Comparison of ENCODE assay signal across 8 cellular contexts in genomic region chr20:56391596-56392281, GRCh38. TPM values are rescaled to one million over a fixed set of nuclear protein-coding genes. Genes with fewer than 3 reads are reported as not detected.
DNase-seq lines count a peak whose midpoint lies in the region; ATAC-seq and TF ChIP-seq lines count a peak whose summit lies in the region.

Gene AURKA (minus strand): TSS chr20:56392215. CDS start chr20:56388197, 4,018 bp downstream.

- TF ChIP-seq CTCF in tibial nerve (IDR thresholded peaks at IDR 0.05) = no peak

- H3K9me3 ChIP-seq in tibial nerve = no peaks in the 10 kb centered on the region

- TF ChIP-seq POLR2A in tibial nerve (IDR thresholded peaks at IDR 0.05) = no peak

- WGBS in tibial nerve, 2 donors = 1 to 2% methylated on average over 36 to 37 of the region's 37 CpGs

- H3K4me1 ChIP-seq in tibial nerve = peaks cover 0 to 31% (median 20%) of the 10 kb centered on the region in 4 donors

- H3K4me3 ChIP-seq in tibial nerve = peak within 1 kb of the TSS; percentile 64 to 73 (median 68)

- no peak for TF ChIP-seq EP300 in tibial nerve (IDR thresholded peaks at IDR 0.05)

- DNase-seq in EH (ENCODE audit: low read depth) = peak; percentile 12
- DNase-seq in HPDE6-E6E7 (ENCODE audit: extremely low spot score) = peak; percentile 33
- DNase-seq in astrocyte of the hippocampus (ENCODE audit: low read depth, low spot score) = peak; percentile 20
- DNase-seq in kidney tubule cell (ENCODE audit: low spot score) = peak; percentile 10
- peak in 1 of 2 donors; percentile 16 for DNase-seq in tibial nerve (ENCODE audit: low spot score in 2 of 2)
- DNase-seq in NCI-H1436 treated with DMSO at 0.1 percent for 48 hours (lab: John Stamatoyannopoulos, UW) = no peak
- no peak for DNase-seq in inferior parietal cortex (ENCODE audit: extremely low spot score)

- ATAC-seq in GM19468 (IDR thresholded peaks at IDR 0.05; ENCODE audit: extremely low read depth, unreplicated experiment) = peak; percentile 1

- no peaks in the 10 kb centered on the region for H3K27me3 ChIP-seq in tibial nerve

- peak within 1 kb of the TSS; percentile 49 to 90 (median 81) for H3K27ac ChIP-seq in tibial nerve

- peaks cover 0 to 17% (median 10%) of the 10 kb centered on the region in 3 donors for H3K36me3 ChIP-seq in tibial nerve

RNA-seq across cellular contexts. Expression of gene AURKA, which starts in this region (rescaled TPM):
- total RNA-seq in tibial nerve = 1 to 10 TPM in 3 of 4 donors, under 1 TPM in 1; 0.42 to 4.3 (median 1.7) TPM

Comparison
In these comparisons a context has a peak if more than half of its experiments do, and no peak if none do; other contexts are left out.
1. DNase-seq: peak in EH (single experiment), HPDE6-E6E7 (single experiment), astrocyte of the hippocampus (single experiment) and kidney tubule cell (single experiment); none in NCI-H1436 treated with DMSO at 0.1 percent for 48 hours (single experiment) and inferior parietal cortex (single experiment).